Comparison of ENCODE assay signal across 25 cellular contexts in the genomic region with DNA sequence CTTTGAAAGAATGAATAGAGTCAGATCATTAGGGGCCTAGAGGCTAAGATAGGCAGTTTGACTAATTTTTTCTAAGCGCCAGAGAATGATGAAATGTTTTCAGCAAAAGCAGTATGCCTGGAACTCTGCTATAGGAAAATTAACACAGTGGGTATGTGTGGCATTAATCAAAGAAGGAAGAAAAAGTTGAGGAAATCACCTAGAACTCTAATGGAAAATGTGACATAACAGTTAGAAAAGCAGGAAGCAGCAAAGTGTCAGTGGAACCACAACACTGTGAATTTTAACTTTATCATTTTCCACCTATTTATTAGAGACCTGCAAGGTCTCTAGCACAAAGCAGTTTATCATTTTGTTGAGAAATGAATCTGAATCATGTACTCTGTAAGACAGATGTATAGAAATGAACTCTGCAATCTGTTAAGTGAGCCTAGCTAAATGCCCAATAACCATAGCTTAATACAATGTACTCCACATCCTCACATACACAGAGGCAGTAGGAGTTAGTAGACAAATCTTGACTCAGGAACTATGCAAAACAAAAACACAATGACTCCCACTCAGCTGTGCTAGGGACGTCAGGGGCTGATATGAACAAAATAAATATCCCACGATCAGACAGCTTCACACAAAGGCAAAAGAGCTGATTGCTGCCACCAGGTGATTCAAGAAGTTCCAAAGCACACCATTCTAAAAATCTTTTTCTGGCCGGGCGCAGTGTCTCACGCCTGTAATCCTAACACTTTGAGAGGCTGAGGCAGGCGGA.
"Had no signal": no experiment of that assay in that cellular context is flagged by ENCODE, and none has a peak within 500 bp of the region (broad histone marks: within the 10 kb centered on the region; RNA-seq: fewer than 3 reads in every experiment).

No MANE protein-coding gene starts in this region.

- H3K9ac ChIP-seq: parathyroid adenoma had no signal

- ATAC-seq: activated CD8-positive, alpha-beta T cell treated with anti-CD3 and anti-CD28 coated beads, Interleukin-2, amount 10 ng/mL, durations not matched to agents 7 days and 5 days; right lobe of liver; stimulated activated effector memory CD8-positive, alpha-beta T cell treated with anti-CD3 and anti-CD28 coated beads, Interleukin-12 subunit alpha, Interleukin-12 subunit beta, amount 100 ng/mL, for 72 hours had no signal

- H3K4me3 Mint-ChIP-seq: activated CD8-positive, alpha-beta T cell treated with anti-CD3 and anti-CD28 coated beads, Interleukin-2, amount 10 ng/mL, durations not matched to agents 7 days and 5 days; activated T-helper 1 cell treated with anti-CD3 and anti-CD28 coated beads, Interleukin-12 subunit alpha, Interleukin-12 subunit beta, Interleukin-2, Interleukin-4 antibody, amounts not matched to agents 30 ng/mL and 10 ng/mL and 1 ng/mL, durations not matched to agents 14 hours and 24 hours and 36 hours; central memory CD8-positive, alpha-beta T cell; nephron progenitor cell; stimulated activated effector memory CD8-positive, alpha-beta T cell treated with anti-CD3 and anti-CD28 coated beads, Interleukin-12 subunit alpha, Interleukin-12 subunit beta, amount 100 ng/mL, for 72 hours had no signal

- H3K27ac ChIP-seq: adrenal gland, ascending aorta, breast epithelium, colonic mucosa, hepatocyte, parathyroid adenoma, right lobe of liver, stomach, suprapubic skin, tibial nerve had no signal

- H3K79me2 ChIP-seq: hepatocyte, parathyroid adenoma had no signal

- H3K27ac Mint-ChIP-seq: activated CD8-positive, alpha-beta T cell treated with anti-CD3 and anti-CD28 coated beads, Interleukin-2, amount 10 ng/mL, durations not matched to agents 7 days and 5 days; activated T-helper 1 cell treated with anti-CD3 and anti-CD28 coated beads, Interleukin-12 subunit alpha, Interleukin-12 subunit beta, Interleukin-2, Interleukin-4 antibody, amounts not matched to agents 30 ng/mL and 10 ng/mL and 1 ng/mL, durations not matched to agents 14 hours and 24 hours and 36 hours; nephron progenitor cell; stimulated activated effector memory CD8-positive, alpha-beta T cell treated with anti-CD3 and anti-CD28 coated beads, Interleukin-12 subunit alpha, Interleukin-12 subunit beta, amount 100 ng/mL, for 72 hours had no signal

- H3K36me3 Mint-ChIP-seq: stimulated activated effector memory CD8-positive, alpha-beta T cell treated with anti-CD3 and anti-CD28 coated beads, Interleukin-12 subunit alpha, Interleukin-12 subunit beta, amount 100 ng/mL, for 72 hours had no signal

- H3K36me3 ChIP-seq: adrenal gland, ascending aorta, breast epithelium, colonic mucosa, right lobe of liver, stomach, suprapubic skin, tibial nerve had no signal

- H3K4me1 ChIP-seq: adrenal gland, ascending aorta, breast epithelium, colonic mucosa, parathyroid adenoma, right lobe of liver, stomach, suprapubic skin, tibial nerve had no signal

- H3K4me1 Mint-ChIP-seq: central memory CD8-positive, alpha-beta T cell; nephron progenitor cell; stimulated activated effector memory CD8-positive, alpha-beta T cell treated with anti-CD3 and anti-CD28 coated beads, Interleukin-12 subunit alpha, Interleukin-12 subunit beta, amount 100 ng/mL, for 72 hours had no signal

- H3K27me3 Mint-ChIP-seq: central memory CD8-positive, alpha-beta T cell had no signal

- H3K4me3 ChIP-seq: adrenal gland, ascending aorta, breast epithelium, colonic mucosa, hepatocyte, right lobe of liver, stomach, suprapubic skin, tibial nerve had no signal

- H3K9me3 ChIP-seq: colonic mucosa, suprapubic skin had no signal

- H3K27me3 ChIP-seq: adrenal gland, ascending aorta, breast epithelium, colonic mucosa, hepatocyte, right lobe of liver, stomach, suprapubic skin, tibial nerve had no signal

- DNase-seq: activated CD4-positive, alpha-beta T cell treated with anti-CD3 and anti-CD28 coated beads for 1 hour; activated CD4-positive, alpha-beta T cell treated with anti-CD3 and anti-CD28 coated beads, Interleukin-2, amount 50 U/mL, for 1 hour; activated CD8-positive, alpha-beta T cell treated with anti-CD3 and anti-CD28 coated beads, Interleukin-2, amount 10 ng/mL, durations not matched to agents 7 days and 5 days; activated gamma-delta T cell; activated naive CD4-positive, alpha-beta T cell treated with anti-CD3 and anti-CD28 coated beads, Interleukin-2, amount 50 U/mL, for 16 hours; adrenal gland; colonic mucosa; glutamatergic neuron; mesenchymal stem cell; nephron progenitor cell; nucleus accumbens; right lobe of liver; small intestine; stimulated activated CD4-positive, alpha-beta T cell treated with anti-CD3 and anti-CD28 coated beads, Interleukin-2, amount 100 ng/mL, for 24 hours; stomach; T-helper 9 cell had no signal

- H3K4me2 ChIP-seq: hepatocyte had no signal

- H2AFZ ChIP-seq: hepatocyte, parathyroid adenoma had no signal
